13 cellular contexts compared by ENCODE assay signal in genomic region chr6:34924831-34925613, GRCh38. TPM values are rescaled to one million over a fixed set of nuclear protein-coding genes. Genes with fewer than 3 reads are reported as not detected.
DNase-seq lines count a peak whose midpoint lies in the region; ATAC-seq lines count a peak whose summit lies in the region.
"Had no signal": no experiment of that assay in that cellular context is flagged by ENCODE, and none has a peak within 500 bp of the region (broad histone marks: within the 10 kb centered on the region; RNA-seq: fewer than 3 reads in every experiment).

No MANE protein-coding gene starts in this region.

- H3K36me3 ChIP-seq in Karpas-422 (ENCODE audit: insufficient read depth, low read length) = no peaks in the 10 kb centered on the region

- DNase-seq in DMS79 treated with DMSO at 0.1 percent for 48 hours (lab: John Stamatoyannopoulos, UW) = peak; percentile 85
- DNase-seq in Karpas-422 = peak; percentile 20
- peak; percentile 26 for DNase-seq in kidney tubule cell (ENCODE audit: low spot score)
- DNase-seq in renal cortical epithelial cell (ENCODE audit: low read depth) = peak; percentile 59
- DNase-seq in NCI-H1436 (lab: John Stamatoyannopoulos, UW) = no peak
- DNase-seq in NCI-H1048 (lab: John Stamatoyannopoulos, UW) = no peak
- DNase-seq: C1 segment of cervical spinal cord; CD4-positive, alpha-beta memory T cell had no signal

- no peak overlapping the region for H3K4me2 ChIP-seq in Karpas-422 (ENCODE audit: low read depth, low read length, poor library complexity, severe bottlenecking)

- H3K9ac ChIP-seq in Karpas-422 (ENCODE audit: low read length) = no peak overlapping the region
- H3K9ac ChIP-seq: GM23248 had no signal

- no peak overlapping the region for H2AFZ ChIP-seq in Karpas-422 (ENCODE audit: low read length)
- H2AFZ ChIP-seq: GM23248 had no signal

- H3K27ac ChIP-seq in Karpas-422 (ENCODE audit: low read length) = no peak overlapping the region
- H3K27ac ChIP-seq: GM23248 had no signal

- H3K27me3 ChIP-seq in Karpas-422 (ENCODE audit: low read length) = no peaks in the 10 kb centered on the region

- ATAC-seq in HG03108 (IDR thresholded peaks at IDR 0.05; ENCODE audit: unreplicated experiment) = no peak
- ATAC-seq: GM12878, HCT116, HepG2 had no signal

- no peak overlapping the region for H3K4me3 ChIP-seq in Karpas-422 (ENCODE audit: low read length)
- H3K4me3 ChIP-seq: GM12878, GM23248 had no signal

- H3K9me2 ChIP-seq in Karpas-422 (replicated peaks; ENCODE audit: insufficient read depth, low read length) = no peaks in the 10 kb centered on the region

- peaks cover 39% of the 10 kb centered on the region for H4K20me1 ChIP-seq in Karpas-422 (ENCODE audit: insufficient read depth, low read depth, low read length)

- peaks cover 8% of the 10 kb centered on the region for H3K4me1 ChIP-seq in Karpas-422 (ENCODE audit: low read length)

- H3K79me2 ChIP-seq in Karpas-422 (ENCODE audit: low read length) = no peaks in the 10 kb centered on the region

- H3K9me3 ChIP-seq in Karpas-422 (ENCODE audit: low read length) = no peaks in the 10 kb centered on the region

RNA-seq across cellular contexts. Expression of gene ANKS1A, which starts 36.0 kb away (rescaled TPM):
- 7.0 and 10.3 TPM in 2 replicates for total RNA-seq in Karpas-422 (2014; rRNA removed; shearing (Covaris generic); ENCODE audit: low replicate concordance)
- 11.6 and 24.5 TPM in 2 replicates for total RNA-seq in renal cortical epithelial cell

RNA-seq across cellular contexts. Expression of gene TAF11, which starts 37.2 kb away (rescaled TPM):
- 15.9 and 19.1 TPM in 2 replicates for total RNA-seq in Karpas-422 (2014; rRNA removed; shearing (Covaris generic); ENCODE audit: low replicate concordance)
- 17.0 and 22.2 TPM in 2 replicates for total RNA-seq in renal cortical epithelial cell

Comparison
In these comparisons a context has a peak if more than half of its experiments do, and no peak if none do; other contexts are left out.
1. DNase-seq: peak in DMS79 treated with DMSO at 0.1 percent for 48 hours (single experiment), Karpas-422 (single experiment), kidney tubule cell (single experiment) and renal cortical epithelial cell (single experiment); none in NCI-H1436 (single experiment) and NCI-H1048 (single experiment).